Comparison of ENCODE assay signal across 11 cellular contexts in the genomic region with DNA sequence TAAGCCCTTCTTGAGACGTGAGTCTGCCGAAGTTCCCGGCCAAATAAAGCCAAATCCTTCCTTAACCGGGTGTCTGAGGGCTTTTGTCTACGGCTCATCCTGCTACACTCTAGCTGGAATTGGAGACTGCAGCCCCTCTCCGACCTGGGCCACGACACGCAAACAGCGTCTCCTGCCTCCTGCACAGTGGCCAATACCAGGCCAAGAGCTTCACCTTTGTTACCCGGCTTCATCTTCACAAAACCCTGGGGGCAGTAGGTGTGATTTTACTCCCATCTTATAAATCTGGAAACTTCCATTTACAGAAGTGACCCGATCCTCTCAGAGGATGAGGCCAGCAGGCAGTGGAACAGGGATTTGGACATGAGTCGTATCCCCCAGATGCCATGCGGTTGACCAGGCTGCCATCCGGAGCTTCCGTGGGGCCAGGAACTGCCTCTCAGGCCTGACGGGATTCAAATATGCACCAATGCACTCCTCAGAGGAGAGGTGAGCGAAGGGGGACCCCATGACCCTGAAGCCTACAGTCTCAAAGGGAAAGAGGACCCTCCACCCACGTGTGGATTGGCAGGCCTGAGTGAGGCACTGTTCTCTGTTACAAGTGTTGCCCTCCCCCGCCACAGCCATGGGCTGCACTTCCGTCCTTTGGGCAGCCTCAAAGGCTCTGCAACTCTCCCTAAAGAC. TPM values are rescaled to one million over a fixed set of nuclear protein-coding genes. Genes with fewer than 3 reads are reported as not detected.
DNase-seq lines count a peak whose midpoint lies in the region; ATAC-seq and TF ChIP-seq lines count a peak whose summit lies in the region.
"Had no signal": no experiment of that assay in that cellular context is flagged by ENCODE, and none has a peak within 500 bp of the region (broad histone marks: within the 10 kb centered on the region; RNA-seq: fewer than 3 reads in every experiment).

No MANE protein-coding gene starts in this region.

- CTCF ChIA-PET in WTC11 (lab: Charles Lee) (interaction anchor here (1.2 kb wide), 1 partner anchor 33 kb away, joined by 3 read pairs; no protein-coding TSS in a partner anchor), Caco-2 (lab: Charles Lee) (no interaction called here)

- BruUV-seq in Caco-2 (replicated peaks; lab: Mats Ljungman, UMichigan), result no TSS peak

- H3K9me3 ChIP-seq in Caco-2, result no peaks in the 10 kb centered on the region; the same call in 1 of the 2 replicates
- H3K9me3 ChIP-seq: ascending aorta had no signal

- peak overlapping the region; percentile 33 for H3K27ac ChIP-seq in substantia nigra (ENCODE audit: low read depth, low read length, poor library complexity, severe bottlenecking)
- H3K27ac ChIP-seq: ascending aorta had no signal

- POLR2A ChIA-PET in WTC11 (lab: Charles Lee), result no interaction called here
- POLR2A ChIA-PET in Caco-2 (lab: Charles Lee), result no interaction called here

- H3K36me3 ChIP-seq in Caco-2 (ENCODE audit: control insufficient read depth, insufficient read depth, low read length), result no peaks in the 10 kb centered on the region
- H3K36me3 ChIP-seq: ascending aorta had no signal

- H3K4me3 ChIP-seq in Caco-2 (ENCODE audit: low read depth, low read length), result no peak overlapping the region
- H3K4me3 ChIP-seq: ascending aorta had no signal

- H3K27ac Mint-ChIP-seq in activated T-cell treated with anti-CD3 and anti-CD28 coated beads, Interleukin-2, amount 50 U/mL, for 72 hours, result no peak overlapping the region
- H3K27ac Mint-ChIP-seq in WTC11 (0 out of 2 replicates have a peak overlapping the region, but pooled peaks have one; percentile 20), Caco-2 (ENCODE audit: unreplicated experiment) (no peak overlapping the region)
- H3K27ac Mint-ChIP-seq in activated T-helper 1 cell treated with anti-CD3 and anti-CD28 coated beads, Interleukin-12 subunit alpha, Interleukin-12 subunit beta, Interleukin-2, Interleukin-4 antibody, amounts not matched to agents 30 ng/mL and 10 ng/mL and 1 ng/mL, durations not matched to agents 14 hours and 24 hours and 36 hours, result no peak overlapping the region
- H3K27ac Mint-ChIP-seq: memory B cell had no signal

- ATAC-seq in activated T-cell treated with anti-CD3 and anti-CD28 coated beads, Interleukin-2, amount 50 U/mL, for 72 hours (replicated peaks in 1 of 2), result no peak
- no peak for ATAC-seq in WTC11
- no peak for ATAC-seq in GM18858 (IDR thresholded peaks at IDR 0.05; ENCODE audit: unreplicated experiment)

- no peak overlapping the region for H3K4me3 Mint-ChIP-seq in activated T-cell treated with anti-CD3 and anti-CD28 coated beads, Interleukin-2, amount 50 U/mL, for 72 hours
- H3K4me3 Mint-ChIP-seq in WTC11 (no peak overlapping the region), Caco-2 (ENCODE audit: unreplicated experiment) (no peak overlapping the region)
- no peak overlapping the region for H3K4me3 Mint-ChIP-seq in activated T-helper 1 cell treated with anti-CD3 and anti-CD28 coated beads, Interleukin-12 subunit alpha, Interleukin-12 subunit beta, Interleukin-2, Interleukin-4 antibody, amounts not matched to agents 30 ng/mL and 10 ng/mL and 1 ng/mL, durations not matched to agents 14 hours and 24 hours and 36 hours
- H3K4me3 Mint-ChIP-seq: memory B cell had no signal

- peak; percentile 12 to 19 for DNase-seq in activated T-cell treated with anti-CD3 and anti-CD28 coated beads, Interleukin-2, amount 50 U/mL, for 48 hours
- no peak for DNase-seq in activated T-cell treated with anti-CD3 and anti-CD28 coated beads, Interleukin-2, amount 50 U/mL, for 72 hours
- peak; percentile 8 for DNase-seq in WTC11 (ENCODE audit: low spot score)
- peak; percentile 9 for DNase-seq in mucosa of gallbladder (ENCODE audit: low spot score)
- peak in 1 of 49 donors; percentile 36 for DNase-seq in substantia nigra (lab: John Stamatoyannopoulos, UW)
- no peak for DNase-seq in Caco-2
- DNase-seq in activated T-helper 1 cell treated with anti-CD3 and anti-CD28 coated beads, Interleukin-12 subunit alpha, Interleukin-12 subunit beta, Interleukin-2, Interleukin-4 antibody, amounts not matched to agents 30 ng/mL and 10 ng/mL and 1 ng/mL, durations not matched to agents 14 hours and 24 hours and 36 hours (ENCODE audit: low spot score), result no peak
- DNase-seq: NCI-H1436 had no signal

- peaks cover 5% of the 10 kb centered on the region; the same call in 1 of the 2 replicates for H3K4me1 ChIP-seq in Caco-2
- H3K4me1 ChIP-seq: ascending aorta had no signal

- H3K9me3 Mint-ChIP-seq in activated T-cell treated with anti-CD3 and anti-CD28 coated beads, Interleukin-2, amount 50 U/mL, for 72 hours, result no peaks in the 10 kb centered on the region
- H3K9me3 Mint-ChIP-seq in WTC11 (no peaks in the 10 kb centered on the region), Caco-2 (ENCODE audit: unreplicated experiment) (no peaks in the 10 kb centered on the region)
- H3K9me3 Mint-ChIP-seq in activated T-helper 1 cell treated with anti-CD3 and anti-CD28 coated beads, Interleukin-12 subunit alpha, Interleukin-12 subunit beta, Interleukin-2, Interleukin-4 antibody, amounts not matched to agents 30 ng/mL and 10 ng/mL and 1 ng/mL, durations not matched to agents 14 hours and 24 hours and 36 hours, result no peaks in the 10 kb centered on the region
- H3K9me3 Mint-ChIP-seq: memory B cell had no signal

- no peaks in the 10 kb centered on the region for H3K36me3 Mint-ChIP-seq in activated T-cell treated with anti-CD3 and anti-CD28 coated beads, Interleukin-2, amount 50 U/mL, for 72 hours (ENCODE audit: insufficient read depth in 2 of 2)
- H3K36me3 Mint-ChIP-seq in WTC11 (no peaks in the 10 kb centered on the region), Caco-2 (ENCODE audit: insufficient read depth, unreplicated experiment) (no peaks in the 10 kb centered on the region)
- no peaks in the 10 kb centered on the region for H3K36me3 Mint-ChIP-seq in activated T-helper 1 cell treated with anti-CD3 and anti-CD28 coated beads, Interleukin-12 subunit alpha, Interleukin-12 subunit beta, Interleukin-2, Interleukin-4 antibody, amounts not matched to agents 30 ng/mL and 10 ng/mL and 1 ng/mL, durations not matched to agents 14 hours and 24 hours and 36 hours (ENCODE audit: low read depth)
- H3K36me3 Mint-ChIP-seq: memory B cell had no signal

- intact Hi-C loops in Caco-2 (cut with micrococcal nuclease; ENCODE audit: unreplicated experiment), result no loop called here
- intact Hi-C loops in activated T-helper 1 cell treated with anti-CD3 and anti-CD28 coated beads, Interleukin-12 subunit alpha, Interleukin-12 subunit beta, Interleukin-2, Interleukin-4 antibody, amounts not matched to agents 30 ng/mL and 10 ng/mL and 1 ng/mL, durations not matched to agents 14 hours and 24 hours and 36 hours (cut with micrococcal nuclease), result no loop called here

- no peaks in the 10 kb centered on the region for H3K27me3 ChIP-seq in Caco-2 (replicated peaks; ENCODE audit: control insufficient read depth, insufficient read depth, low read length)
- H3K27me3 ChIP-seq: ascending aorta had no signal

- TF ChIP-seq CTCF in WTC11 (IDR thresholded peaks at IDR 0.05) (no peak), Caco-2 (IDR thresholded peaks at IDR 0.05; ENCODE audit: insufficient read depth in 1 of 2, low read depth in 1 of 2, low read length in 1 of 2, severe bottlenecking in 1 of 2, unreplicated experiment in 1 of 2) (no peak)

- H3K4me1 Mint-ChIP-seq in activated T-cell treated with anti-CD3 and anti-CD28 coated beads, Interleukin-2, amount 50 U/mL, for 72 hours (ENCODE audit: low read depth), result peaks cover 42% of the 10 kb centered on the region
- H3K4me1 Mint-ChIP-seq in WTC11, result peaks cover 15% of the 10 kb centered on the region
- no peaks in the 10 kb centered on the region for H3K4me1 Mint-ChIP-seq in Caco-2 (ENCODE audit: low read depth, unreplicated experiment)
- peaks cover 42% of the 10 kb centered on the region for H3K4me1 Mint-ChIP-seq in activated T-helper 1 cell treated with anti-CD3 and anti-CD28 coated beads, Interleukin-12 subunit alpha, Interleukin-12 subunit beta, Interleukin-2, Interleukin-4 antibody, amounts not matched to agents 30 ng/mL and 10 ng/mL and 1 ng/mL, durations not matched to agents 14 hours and 24 hours and 36 hours (ENCODE audit: low read depth)

- no peaks in the 10 kb centered on the region for H3K27me3 Mint-ChIP-seq in activated T-cell treated with anti-CD3 and anti-CD28 coated beads, Interleukin-2, amount 50 U/mL, for 72 hours (ENCODE audit: low read depth)
- H3K27me3 Mint-ChIP-seq in WTC11 (ENCODE audit: low read depth) (no peaks in the 10 kb centered on the region), Caco-2 (ENCODE audit: insufficient read depth, unreplicated experiment) (no peaks in the 10 kb centered on the region)
- H3K27me3 Mint-ChIP-seq in activated T-helper 1 cell treated with anti-CD3 and anti-CD28 coated beads, Interleukin-12 subunit alpha, Interleukin-12 subunit beta, Interleukin-2, Interleukin-4 antibody, amounts not matched to agents 30 ng/mL and 10 ng/mL and 1 ng/mL, durations not matched to agents 14 hours and 24 hours and 36 hours (ENCODE audit: insufficient read depth), result no peaks in the 10 kb centered on the region
- H3K27me3 Mint-ChIP-seq: memory B cell had no signal

TF ChIP-seq in WTC11, 78 proteins besides CTCF, POLR2A, EP300 and RAD21:
- TF ChIP-seq, protein P1, sequence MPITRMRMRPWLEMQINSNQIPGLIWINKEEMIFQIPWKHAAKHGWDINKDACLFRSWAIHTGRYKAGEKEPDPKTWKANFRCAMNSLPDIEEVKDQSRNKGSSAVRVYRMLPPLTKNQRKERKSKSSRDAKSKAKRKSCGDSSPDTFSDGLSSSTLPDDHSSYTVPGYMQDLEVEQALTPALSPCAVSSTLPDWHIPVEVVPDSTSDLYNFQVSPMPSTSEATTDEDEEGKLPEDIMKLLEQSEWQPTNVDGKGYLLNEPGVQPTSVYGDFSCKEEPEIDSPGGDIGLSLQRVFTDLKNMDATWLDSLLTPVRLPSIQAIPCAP (CRISPR knock-in tag; IDR thresholded peaks at IDR 0.05), result no peak
- no peak for TF ChIP-seq GABPB1 (CRISPR knock-in tag; IDR thresholded peaks at IDR 0.05)
- TF ChIP-seq ESRRA (CRISPR knock-in tag; IDR thresholded peaks at IDR 0.05; ENCODE audit: borderline replicate concordance), result no peak

RNA-seq across cellular contexts. Expression of a gene that starts 53.2 kb away (rescaled TPM):
- 100 to 1,000 TPM; 260 to 273 TPM for total RNA-seq in activated T-cell treated with anti-CD3 and anti-CD28 coated beads, Interleukin-2, amount 50 U/mL, for 72 hours
- 36.9 to 38.1 TPM (median 37.2 TPM) in 3 replicates for total RNA-seq in WTC11 (2021)
- 86.0 TPM for total RNA-seq in mucosa of gallbladder
- total RNA-seq in Caco-2 (2022), result 16.6 and 18.8 TPM in 2 replicates
- total RNA-seq in activated T-helper 1 cell treated with anti-CD3 and anti-CD28 coated beads, Interleukin-12 subunit alpha, Interleukin-12 subunit beta, Interleukin-2, Interleukin-4 antibody, amounts not matched to agents 30 ng/mL and 10 ng/mL and 1 ng/mL, durations not matched to agents 14 hours and 24 hours and 36 hours, result 129 and 137 TPM in 2 replicates

Comparison
In these comparisons a context has a peak if more than half of its experiments do, and no peak if none do; other contexts are left out.
1. DNase-seq: peak in activated T-cell treated with anti-CD3 and anti-CD28 coated beads, Interleukin-2, amount 50 U/mL, for 48 hours (2 of 2), WTC11 (single experiment) and mucosa of gallbladder (single experiment); none in activated T-cell treated with anti-CD3 and anti-CD28 coated beads, Interleukin-2, amount 50 U/mL, for 72 hours (0 of 2), Caco-2 (0 of 2) and activated T-helper 1 cell treated with anti-CD3 and anti-CD28 coated beads, Interleukin-12 subunit alpha, Interleukin-12 subunit beta, Interleukin-2, Interleukin-4 antibody, amounts not matched to agents 30 ng/mL and 10 ng/mL and 1 ng/mL, durations not matched to agents 14 hours and 24 hours and 36 hours (single experiment).